ENCODE assay signal across 7 cellular contexts in genomic region chr12:110279976-110280783, GRCh38. TPM values are rescaled to one million over a fixed set of nuclear protein-coding genes. Genes with fewer than 3 reads are reported as not detected.
DNase-seq lines count a peak whose midpoint lies in the region; ATAC-seq, FAIRE-seq and TF ChIP-seq lines count a peak whose summit lies in the region.

No MANE protein-coding gene starts in this region.

- ATAC-seq in HG02759 (IDR thresholded peaks at IDR 0.05; ENCODE audit: unreplicated experiment): peak; percentile 3
- peak; percentile 25 for ATAC-seq in esophagus mucosa
- ATAC-seq in naive B cell (ENCODE audit: low read depth in 2 of 2): peak; percentile 45 to 48

- no peak for TF ChIP-seq POLR2A in GM12891 (IDR thresholded peaks at IDR 0.05; ENCODE audit: low read depth, low read length)

- no peaks in the 10 kb centered on the region for H3K27me3 Mint-ChIP-seq in naive B cell
- H3K27me3 Mint-ChIP-seq in stimulated activated naive CD8-positive, alpha-beta T cell treated with anti-CD3 and anti-CD28 coated beads, Interleukin-15, Interleukin-2, amounts not matched to agents 100 ng/mL and 50 ng/mL, for 24 hours: no peaks in the 10 kb centered on the region

- peaks cover 33 to 44% (median 38%) of the 10 kb centered on the region in 3 donors for H3K4me1 Mint-ChIP-seq in naive B cell
- peaks cover 40% of the 10 kb centered on the region for H3K4me1 Mint-ChIP-seq in stimulated activated naive CD8-positive, alpha-beta T cell treated with anti-CD3 and anti-CD28 coated beads, Interleukin-15, Interleukin-2, amounts not matched to agents 100 ng/mL and 50 ng/mL, for 24 hours (ENCODE audit: low read depth)

- no peaks in the 10 kb centered on the region for H3K9me3 Mint-ChIP-seq in naive B cell
- H3K9me3 Mint-ChIP-seq in stimulated activated naive CD8-positive, alpha-beta T cell treated with anti-CD3 and anti-CD28 coated beads, Interleukin-15, Interleukin-2, amounts not matched to agents 100 ng/mL and 50 ng/mL, for 24 hours: no peaks in the 10 kb centered on the region

- FAIRE-seq in GM12891 (lab: Jason Lieb, UNC): no peak

- H3K27ac Mint-ChIP-seq in naive B cell: peak overlapping the region in 5 of 6 donors; percentile 77 to 98 (median 94)
- peak overlapping the region; percentile 82 for H3K27ac Mint-ChIP-seq in stimulated activated naive CD8-positive, alpha-beta T cell treated with anti-CD3 and anti-CD28 coated beads, Interleukin-15, Interleukin-2, amounts not matched to agents 100 ng/mL and 50 ng/mL, for 24 hours

- H3K36me3 Mint-ChIP-seq in naive B cell: peaks cover 0 to 2% of the 10 kb centered on the region in 2 donors
- peaks cover 32% of the 10 kb centered on the region for H3K36me3 Mint-ChIP-seq in stimulated activated naive CD8-positive, alpha-beta T cell treated with anti-CD3 and anti-CD28 coated beads, Interleukin-15, Interleukin-2, amounts not matched to agents 100 ng/mL and 50 ng/mL, for 24 hours (ENCODE audit: low read depth)

- DNase-seq in GM12891 (ENCODE audit: insufficient read length, low spot score): peak; percentile 37
- DNase-seq in NCI-H345 (lab: John Stamatoyannopoulos, UW): peak; percentile 62
- peak; percentile 64 for DNase-seq in activated CD8-positive, alpha-beta memory T cell treated with anti-CD3 and anti-CD28 coated beads, Interleukin-2, amount 50 U/mL, for 4 hours
- DNase-seq in naive B cell: peak; percentile 57

- peak overlapping the region; percentile 89 to 98 (median 94) for H3K4me3 Mint-ChIP-seq in naive B cell
- H3K4me3 Mint-ChIP-seq in stimulated activated naive CD8-positive, alpha-beta T cell treated with anti-CD3 and anti-CD28 coated beads, Interleukin-15, Interleukin-2, amounts not matched to agents 100 ng/mL and 50 ng/mL, for 24 hours: peak overlapping the region; percentile 82

TF ChIP-seq in GM12891, 5 proteins besides CTCF, POLR2A, EP300 and RAD21:
- TF ChIP-seq TAF1 (IDR thresholded peaks at IDR 0.05; ENCODE audit: low read depth, low read length) (no peak), PAX5 (IDR thresholded peaks at IDR 0.05; ENCODE audit: insufficient read depth, low read length, severe bottlenecking) (no peak), POLR2AphosphoS5 (IDR thresholded peaks at IDR 0.05; ENCODE audit: low read depth, low read length) (no peak), POU2F2 (IDR thresholded peaks at IDR 0.05; ENCODE audit: low read depth, low read length) (no peak), SPI1 (IDR thresholded peaks at IDR 0.05; ENCODE audit: low read depth, low read length) (no peak)

RNA-seq across cellular contexts. Expression of gene ATP2A2, which starts 0.9 kb away (rescaled TPM):
- 60.1 TPM for polyA plus RNA-seq in GM12891 (2012; ENCODE audit: low read depth, missing spikeins)
- total RNA-seq in esophagus mucosa: 194 TPM
- 1 to 10 TPM; 1.6 to 3.8 (median 2.8) TPM for polyA plus RNA-seq in naive B cell (ENCODE audit: low read depth in 6 of 6)

Comparison
In these comparisons a context has a peak if more than half of its experiments do, and no peak if none do; other contexts are left out.
1. Peak in every context shown above with its lines: DNase-seq and ATAC-seq.